Comparison of ENCODE assay signal across 1 cellular context in the genomic region with DNA sequence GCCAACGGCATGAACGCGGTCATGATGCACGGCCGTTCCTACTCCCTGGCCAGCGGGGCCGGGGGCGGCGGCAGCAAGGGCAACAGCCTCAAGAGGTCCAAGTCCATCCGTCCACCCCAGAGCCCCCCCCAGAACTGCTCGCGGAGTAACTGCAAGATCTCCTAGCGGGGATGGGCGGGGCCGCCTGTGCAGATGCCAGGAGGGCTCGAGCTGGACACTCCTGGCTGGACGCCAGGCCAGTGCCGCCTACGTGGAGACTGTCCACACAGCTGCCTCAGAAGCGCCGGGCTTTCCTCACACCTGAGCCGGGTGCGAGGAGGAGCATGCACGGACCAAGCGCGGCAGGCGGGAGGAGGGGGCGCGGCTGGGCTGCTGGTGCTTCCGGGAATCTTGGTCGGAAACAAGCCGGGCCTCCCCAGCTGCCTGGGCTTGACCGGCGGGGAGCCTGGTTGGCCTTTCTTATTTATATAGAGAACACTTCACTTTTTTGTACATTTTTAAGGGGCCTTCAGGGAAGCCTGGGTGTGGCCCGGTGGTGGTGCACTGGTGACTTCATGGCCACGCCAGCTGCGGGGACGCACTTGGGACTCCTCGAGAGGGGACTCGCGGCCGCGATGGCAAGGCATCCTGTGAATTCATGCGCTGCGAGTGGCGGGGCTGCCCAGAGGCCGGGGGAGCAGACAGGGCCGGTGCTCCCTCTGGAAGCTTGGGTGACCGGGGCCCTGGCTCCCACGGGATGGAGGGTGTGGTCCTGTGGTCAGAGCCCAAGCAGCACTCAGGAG.
TF ChIP-seq lines count a peak whose summit lies in the region.

No MANE protein-coding gene starts in this region.

TF ChIP-seq in HepG2, 621 proteins besides CTCF, POLR2A, EP300 and RAD21 (continued from another document and continues in another):
- TF ChIP-seq, protein P1, sequence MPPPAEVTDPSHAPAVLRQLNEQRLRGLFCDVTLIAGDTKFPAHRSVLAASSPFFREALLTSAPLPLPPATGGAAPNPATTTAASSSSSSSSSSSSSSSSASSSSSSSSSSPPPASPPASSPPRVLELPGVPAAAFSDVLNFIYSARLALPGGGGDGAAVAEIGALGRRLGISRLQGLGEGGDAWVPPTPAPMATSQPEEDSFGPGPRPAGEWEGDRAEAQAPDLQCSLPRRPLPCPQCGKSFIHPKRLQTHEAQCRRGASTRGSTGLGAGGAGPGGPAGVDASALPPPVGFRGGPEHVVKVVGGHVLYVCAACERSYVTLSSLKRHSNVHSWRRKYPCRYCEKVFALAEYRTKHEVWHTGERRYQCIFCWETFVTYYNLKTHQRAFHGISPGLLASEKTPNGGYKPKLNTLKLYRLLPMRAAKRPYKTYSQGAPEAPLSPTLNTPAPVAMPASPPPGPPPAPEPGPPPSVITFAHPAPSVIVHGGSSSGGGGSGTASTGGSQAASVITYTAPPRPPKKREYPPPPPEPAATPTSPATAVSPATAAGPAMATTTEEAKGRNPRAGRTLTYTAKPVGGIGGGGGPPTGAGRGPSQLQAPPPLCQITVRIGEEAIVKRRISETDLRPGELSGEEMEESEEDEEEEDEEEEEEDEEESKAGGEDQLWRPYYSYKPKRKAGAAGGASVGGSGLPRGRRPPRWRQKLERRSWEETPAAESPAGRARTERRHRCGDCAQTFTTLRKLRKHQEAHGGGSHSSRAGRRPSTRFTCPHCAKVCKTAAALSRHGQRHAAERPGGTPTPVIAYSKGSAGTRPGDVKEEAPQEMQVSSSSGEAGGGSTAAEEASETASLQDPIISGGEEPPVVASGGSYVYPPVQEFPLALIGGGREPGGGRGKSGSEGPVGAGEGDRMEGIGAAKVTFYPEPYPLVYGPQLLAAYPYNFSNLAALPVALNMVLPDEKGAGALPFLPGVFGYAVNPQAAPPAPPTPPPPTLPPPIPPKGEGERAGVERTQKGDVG (CRISPR knock-in tag; IDR thresholded peaks at IDR 0.05; ENCODE audit: borderline replicate concordance): peak; percentile 89; the same call in 1 of the 2 replicates
- no peak for TF ChIP-seq ZKSCAN5 (CRISPR knock-in tag; IDR thresholded peaks at IDR 0.05)
- no peak for TF ChIP-seq ZNF737 (CRISPR knock-in tag; IDR thresholded peaks at IDR 0.05; ENCODE audit: borderline replicate concordance)
- TF ChIP-seq BRCA1 (CRISPR knock-in tag; IDR thresholded peaks at IDR 0.05): no peak
- TF ChIP-seq ZNF30 (CRISPR knock-in tag; IDR thresholded peaks at IDR 0.05): no peak
- no peak for TF ChIP-seq ZNF790 (CRISPR knock-in tag; IDR thresholded peaks at IDR 0.05; ENCODE audit: borderline replicate concordance)
- no peak for TF ChIP-seq IRF2 (CRISPR knock-in tag; IDR thresholded peaks at IDR 0.05)
- 0 out of 2 replicates have a peak, but pooled peaks have one; percentile 51 for TF ChIP-seq MTA1 (CRISPR knock-in tag; IDR thresholded peaks at IDR 0.05; ENCODE audit: borderline replicate concordance)
- no peak for TF ChIP-seq PLRG1 (conservative IDR thresholded peaks at IDR 0.05)
- TF ChIP-seq TP53 (CRISPR knock-in tag; conservative IDR thresholded peaks at IDR 0.05): no peak
- TF ChIP-seq, protein P2, sequence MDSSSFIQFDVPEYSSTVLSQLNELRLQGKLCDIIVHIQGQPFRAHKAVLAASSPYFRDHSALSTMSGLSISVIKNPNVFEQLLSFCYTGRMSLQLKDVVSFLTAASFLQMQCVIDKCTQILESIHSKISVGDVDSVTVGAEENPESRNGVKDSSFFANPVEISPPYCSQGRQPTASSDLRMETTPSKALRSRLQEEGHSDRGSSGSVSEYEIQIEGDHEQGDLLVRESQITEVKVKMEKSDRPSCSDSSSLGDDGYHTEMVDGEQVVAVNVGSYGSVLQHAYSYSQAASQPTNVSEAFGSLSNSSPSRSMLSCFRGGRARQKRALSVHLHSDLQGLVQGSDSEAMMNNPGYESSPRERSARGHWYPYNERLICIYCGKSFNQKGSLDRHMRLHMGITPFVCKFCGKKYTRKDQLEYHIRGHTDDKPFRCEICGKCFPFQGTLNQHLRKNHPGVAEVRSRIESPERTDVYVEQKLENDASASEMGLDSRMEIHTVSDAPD (CRISPR knock-in tag; IDR thresholded peaks at IDR 0.05): 0 out of 2 replicates have a peak, but pooled peaks have one; percentile 58
- TF ChIP-seq, protein P3, sequence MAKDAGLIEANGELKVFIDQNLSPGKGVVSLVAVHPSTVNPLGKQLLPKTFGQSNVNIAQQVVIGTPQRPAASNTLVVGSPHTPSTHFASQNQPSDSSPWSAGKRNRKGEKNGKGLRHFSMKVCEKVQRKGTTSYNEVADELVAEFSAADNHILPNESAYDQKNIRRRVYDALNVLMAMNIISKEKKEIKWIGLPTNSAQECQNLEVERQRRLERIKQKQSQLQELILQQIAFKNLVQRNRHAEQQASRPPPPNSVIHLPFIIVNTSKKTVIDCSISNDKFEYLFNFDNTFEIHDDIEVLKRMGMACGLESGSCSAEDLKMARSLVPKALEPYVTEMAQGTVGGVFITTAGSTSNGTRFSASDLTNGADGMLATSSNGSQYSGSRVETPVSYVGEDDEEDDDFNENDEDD (CRISPR knock-in tag; IDR thresholded peaks at IDR 0.05; ENCODE audit: borderline replicate concordance): no peak
- TF ChIP-seq, protein P4, sequence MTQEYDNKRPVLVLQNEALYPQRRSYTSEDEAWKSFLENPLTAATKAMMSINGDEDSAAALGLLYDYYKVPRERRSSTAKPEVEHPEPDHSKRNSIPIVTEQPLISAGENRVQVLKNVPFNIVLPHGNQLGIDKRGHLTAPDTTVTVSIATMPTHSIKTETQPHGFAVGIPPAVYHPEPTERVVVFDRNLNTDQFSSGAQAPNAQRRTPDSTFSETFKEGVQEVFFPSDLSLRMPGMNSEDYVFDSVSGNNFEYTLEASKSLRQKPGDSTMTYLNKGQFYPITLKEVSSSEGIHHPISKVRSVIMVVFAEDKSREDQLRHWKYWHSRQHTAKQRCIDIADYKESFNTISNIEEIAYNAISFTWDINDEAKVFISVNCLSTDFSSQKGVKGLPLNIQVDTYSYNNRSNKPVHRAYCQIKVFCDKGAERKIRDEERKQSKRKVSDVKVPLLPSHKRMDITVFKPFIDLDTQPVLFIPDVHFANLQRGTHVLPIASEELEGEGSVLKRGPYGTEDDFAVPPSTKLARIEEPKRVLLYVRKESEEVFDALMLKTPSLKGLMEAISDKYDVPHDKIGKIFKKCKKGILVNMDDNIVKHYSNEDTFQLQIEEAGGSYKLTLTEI (CRISPR knock-in tag; conservative IDR thresholded peaks at IDR 0.05): no peak
- no peak for TF ChIP-seq ZSCAN20 (CRISPR knock-in tag; IDR thresholded peaks at IDR 0.05; ENCODE audit: borderline replicate concordance)
- no peak for TF ChIP-seq NFKB2 (CRISPR knock-in tag; IDR thresholded peaks at IDR 0.05; ENCODE audit: borderline replicate concordance)
- TF ChIP-seq ZNF34 (CRISPR knock-in tag; IDR thresholded peaks at IDR 0.05; ENCODE audit: borderline replicate concordance): no peak
- TF ChIP-seq, protein P5, sequence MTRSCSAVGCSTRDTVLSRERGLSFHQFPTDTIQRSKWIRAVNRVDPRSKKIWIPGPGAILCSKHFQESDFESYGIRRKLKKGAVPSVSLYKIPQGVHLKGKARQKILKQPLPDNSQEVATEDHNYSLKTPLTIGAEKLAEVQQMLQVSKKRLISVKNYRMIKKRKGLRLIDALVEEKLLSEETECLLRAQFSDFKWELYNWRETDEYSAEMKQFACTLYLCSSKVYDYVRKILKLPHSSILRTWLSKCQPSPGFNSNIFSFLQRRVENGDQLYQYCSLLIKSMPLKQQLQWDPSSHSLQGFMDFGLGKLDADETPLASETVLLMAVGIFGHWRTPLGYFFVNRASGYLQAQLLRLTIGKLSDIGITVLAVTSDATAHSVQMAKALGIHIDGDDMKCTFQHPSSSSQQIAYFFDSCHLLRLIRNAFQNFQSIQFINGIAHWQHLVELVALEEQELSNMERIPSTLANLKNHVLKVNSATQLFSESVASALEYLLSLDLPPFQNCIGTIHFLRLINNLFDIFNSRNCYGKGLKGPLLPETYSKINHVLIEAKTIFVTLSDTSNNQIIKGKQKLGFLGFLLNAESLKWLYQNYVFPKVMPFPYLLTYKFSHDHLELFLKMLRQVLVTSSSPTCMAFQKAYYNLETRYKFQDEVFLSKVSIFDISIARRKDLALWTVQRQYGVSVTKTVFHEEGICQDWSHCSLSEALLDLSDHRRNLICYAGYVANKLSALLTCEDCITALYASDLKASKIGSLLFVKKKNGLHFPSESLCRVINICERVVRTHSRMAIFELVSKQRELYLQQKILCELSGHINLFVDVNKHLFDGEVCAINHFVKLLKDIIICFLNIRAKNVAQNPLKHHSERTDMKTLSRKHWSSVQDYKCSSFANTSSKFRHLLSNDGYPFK (CRISPR knock-in tag; IDR thresholded peaks at IDR 0.05; ENCODE audit: borderline replicate concordance): no peak
- TF ChIP-seq PRPF4 (IDR thresholded peaks at IDR 0.05; ENCODE audit: low read depth, low read length, poor library complexity, severe bottlenecking): peak; percentile 52
- TF ChIP-seq ZBTB10 (CRISPR knock-in tag; IDR thresholded peaks at IDR 0.05; ENCODE audit: borderline replicate concordance): no peak
- TF ChIP-seq ZBTB38 (CRISPR knock-in tag; IDR thresholded peaks at IDR 0.05): peak; percentile 100
- TF ChIP-seq, protein P6, sequence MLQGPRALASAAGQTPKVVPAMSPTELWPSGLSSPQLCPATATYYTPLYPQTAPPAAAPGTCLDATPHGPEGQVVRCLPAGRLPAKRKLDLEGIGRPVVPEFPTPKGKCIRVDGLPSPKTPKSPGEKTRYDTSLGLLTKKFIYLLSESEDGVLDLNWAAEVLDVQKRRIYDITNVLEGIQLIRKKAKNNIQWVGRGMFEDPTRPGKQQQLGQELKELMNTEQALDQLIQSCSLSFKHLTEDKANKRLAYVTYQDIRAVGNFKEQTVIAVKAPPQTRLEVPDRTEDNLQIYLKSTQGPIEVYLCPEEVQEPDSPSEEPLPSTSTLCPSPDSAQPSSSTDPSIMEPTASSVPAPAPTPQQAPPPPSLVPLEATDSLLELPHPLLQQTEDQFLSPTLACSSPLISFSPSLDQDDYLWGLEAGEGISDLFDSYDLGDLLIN (CRISPR knock-in tag; IDR thresholded peaks at IDR 0.05; ENCODE audit: borderline replicate concordance): no peak
- TF ChIP-seq, protein P7, sequence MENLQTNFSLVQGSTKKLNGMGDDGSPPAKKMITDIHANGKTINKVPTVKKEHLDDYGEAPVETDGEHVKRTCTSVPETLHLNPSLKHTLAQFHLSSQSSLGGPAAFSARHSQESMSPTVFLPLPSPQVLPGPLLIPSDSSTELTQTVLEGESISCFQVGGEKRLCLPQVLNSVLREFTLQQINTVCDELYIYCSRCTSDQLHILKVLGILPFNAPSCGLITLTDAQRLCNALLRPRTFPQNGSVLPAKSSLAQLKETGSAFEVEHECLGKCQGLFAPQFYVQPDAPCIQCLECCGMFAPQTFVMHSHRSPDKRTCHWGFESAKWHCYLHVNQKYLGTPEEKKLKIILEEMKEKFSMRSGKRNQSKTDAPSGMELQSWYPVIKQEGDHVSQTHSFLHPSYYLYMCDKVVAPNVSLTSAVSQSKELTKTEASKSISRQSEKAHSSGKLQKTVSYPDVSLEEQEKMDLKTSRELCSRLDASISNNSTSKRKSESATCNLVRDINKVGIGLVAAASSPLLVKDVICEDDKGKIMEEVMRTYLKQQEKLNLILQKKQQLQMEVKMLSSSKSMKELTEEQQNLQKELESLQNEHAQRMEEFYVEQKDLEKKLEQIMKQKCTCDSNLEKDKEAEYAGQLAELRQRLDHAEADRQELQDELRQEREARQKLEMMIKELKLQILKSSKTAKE (CRISPR knock-in tag; IDR thresholded peaks at IDR 0.05; ENCODE audit: borderline replicate concordance): no peak
- TF ChIP-seq, protein P8, sequence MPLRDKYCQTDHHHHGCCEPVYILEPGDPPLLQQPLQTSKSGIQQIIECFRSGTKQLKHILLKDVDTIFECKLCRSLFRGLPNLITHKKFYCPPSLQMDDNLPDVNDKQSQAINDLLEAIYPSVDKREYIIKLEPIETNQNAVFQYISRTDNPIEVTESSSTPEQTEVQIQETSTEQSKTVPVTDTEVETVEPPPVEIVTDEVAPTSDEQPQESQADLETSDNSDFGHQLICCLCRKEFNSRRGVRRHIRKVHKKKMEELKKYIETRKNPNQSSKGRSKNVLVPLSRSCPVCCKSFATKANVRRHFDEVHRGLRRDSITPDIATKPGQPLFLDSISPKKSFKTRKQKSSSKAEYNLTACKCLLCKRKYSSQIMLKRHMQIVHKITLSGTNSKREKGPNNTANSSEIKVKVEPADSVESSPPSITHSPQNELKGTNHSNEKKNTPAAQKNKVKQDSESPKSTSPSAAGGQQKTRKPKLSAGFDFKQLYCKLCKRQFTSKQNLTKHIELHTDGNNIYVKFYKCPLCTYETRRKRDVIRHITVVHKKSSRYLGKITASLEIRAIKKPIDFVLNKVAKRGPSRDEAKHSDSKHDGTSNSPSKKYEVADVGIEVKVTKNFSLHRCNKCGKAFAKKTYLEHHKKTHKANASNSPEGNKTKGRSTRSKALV (CRISPR knock-in tag; IDR thresholded peaks at IDR 0.05): no peak
- TF ChIP-seq KDM1A (CRISPR knock-in tag; IDR thresholded peaks at IDR 0.05): no peak
- TF ChIP-seq DNMT1 (CRISPR knock-in tag; IDR thresholded peaks at IDR 0.05): no peak
